ENCODE assay signal across 1 cellular context in the genomic region with DNA sequence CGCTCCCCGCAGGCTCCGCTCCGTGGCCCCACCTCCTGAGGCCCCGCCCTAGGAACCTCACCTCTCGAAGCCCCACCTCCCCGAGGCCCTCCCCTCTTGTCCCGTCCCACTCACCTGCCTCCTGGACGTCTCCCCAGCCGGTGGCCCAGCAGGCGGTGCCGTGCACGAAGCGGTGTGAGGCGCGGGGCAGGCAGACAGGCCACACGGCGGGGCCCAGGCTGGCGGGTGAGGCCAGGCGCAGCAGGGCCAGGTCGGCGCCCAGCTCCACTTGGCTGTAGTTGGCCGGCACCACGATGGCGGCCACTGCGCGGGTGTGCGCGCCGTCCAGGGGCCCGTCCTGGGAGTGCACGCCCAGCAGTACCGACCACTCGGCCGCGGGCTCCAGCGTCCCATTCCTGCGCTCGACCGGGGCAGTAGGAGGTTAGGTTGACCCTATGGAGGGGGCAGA.
A peak's percentile ranks its signal among the peaks of the same experiment; 100 is the strongest.
TF ChIP-seq lines count a peak whose summit lies in the region.

No MANE protein-coding gene starts in this region.

TF ChIP-seq in K562, 482 proteins besides CTCF, POLR2A, EP300 and RAD21 (continues in another document):
- no peak for TF ChIP-seq TCFL5 (CRISPR knock-in tag; conservative IDR thresholded peaks at IDR 0.05)
- 0 out of 2 replicates have a peak, but pooled peaks have one; percentile 22 for TF ChIP-seq KLF1 (tag; IDR thresholded peaks at IDR 0.05)
- no peak for TF ChIP-seq NCOA4 (IDR thresholded peaks at IDR 0.05; ENCODE audit: partially characterized antibody)
- TF ChIP-seq, protein P1, sequence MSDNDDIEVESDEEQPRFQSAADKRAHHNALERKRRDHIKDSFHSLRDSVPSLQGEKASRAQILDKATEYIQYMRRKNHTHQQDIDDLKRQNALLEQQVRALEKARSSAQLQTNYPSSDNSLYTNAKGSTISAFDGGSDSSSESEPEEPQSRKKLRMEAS (CRISPR knock-in tag; IDR thresholded peaks at IDR 0.05), result peak; percentile 77; the same call in 1 of the 2 replicates
- TF ChIP-seq ZNF197 (CRISPR knock-in tag; IDR thresholded peaks at IDR 0.05; ENCODE audit: low read depth), result no peak
- TF ChIP-seq ZNF124 (CRISPR knock-in tag; IDR thresholded peaks at IDR 0.05), result no peak
- TF ChIP-seq, protein P2, sequence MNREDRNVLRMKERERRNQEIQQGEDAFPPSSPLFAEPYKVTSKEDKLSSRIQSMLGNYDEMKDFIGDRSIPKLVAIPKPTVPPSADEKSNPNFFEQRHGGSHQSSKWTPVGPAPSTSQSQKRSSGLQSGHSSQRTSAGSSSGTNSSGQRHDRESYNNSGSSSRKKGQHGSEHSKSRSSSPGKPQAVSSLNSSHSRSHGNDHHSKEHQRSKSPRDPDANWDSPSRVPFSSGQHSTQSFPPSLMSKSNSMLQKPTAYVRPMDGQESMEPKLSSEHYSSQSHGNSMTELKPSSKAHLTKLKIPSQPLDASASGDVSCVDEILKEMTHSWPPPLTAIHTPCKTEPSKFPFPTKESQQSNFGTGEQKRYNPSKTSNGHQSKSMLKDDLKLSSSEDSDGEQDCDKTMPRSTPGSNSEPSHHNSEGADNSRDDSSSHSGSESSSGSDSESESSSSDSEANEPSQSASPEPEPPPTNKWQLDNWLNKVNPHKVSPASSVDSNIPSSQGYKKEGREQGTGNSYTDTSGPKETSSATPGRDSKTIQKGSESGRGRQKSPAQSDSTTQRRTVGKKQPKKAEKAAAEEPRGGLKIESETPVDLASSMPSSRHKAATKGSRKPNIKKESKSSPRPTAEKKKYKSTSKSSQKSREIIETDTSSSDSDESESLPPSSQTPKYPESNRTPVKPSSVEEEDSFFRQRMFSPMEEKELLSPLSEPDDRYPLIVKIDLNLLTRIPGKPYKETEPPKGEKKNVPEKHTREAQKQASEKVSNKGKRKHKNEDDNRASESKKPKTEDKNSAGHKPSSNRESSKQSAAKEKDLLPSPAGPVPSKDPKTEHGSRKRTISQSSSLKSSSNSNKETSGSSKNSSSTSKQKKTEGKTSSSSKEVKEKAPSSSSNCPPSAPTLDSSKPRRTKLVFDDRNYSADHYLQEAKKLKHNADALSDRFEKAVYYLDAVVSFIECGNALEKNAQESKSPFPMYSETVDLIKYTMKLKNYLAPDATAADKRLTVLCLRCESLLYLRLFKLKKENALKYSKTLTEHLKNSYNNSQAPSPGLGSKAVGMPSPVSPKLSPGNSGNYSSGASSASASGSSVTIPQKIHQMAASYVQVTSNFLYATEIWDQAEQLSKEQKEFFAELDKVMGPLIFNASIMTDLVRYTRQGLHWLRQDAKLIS (CRISPR knock-in tag; IDR thresholded peaks at IDR 0.05), result no peak
- TF ChIP-seq MIER1 (IDR thresholded peaks at IDR 0.05; ENCODE audit: low read depth), result no peak
- no peak for TF ChIP-seq CBFA2T2 (conservative IDR thresholded peaks at IDR 0.05)
- TF ChIP-seq, protein P3, sequence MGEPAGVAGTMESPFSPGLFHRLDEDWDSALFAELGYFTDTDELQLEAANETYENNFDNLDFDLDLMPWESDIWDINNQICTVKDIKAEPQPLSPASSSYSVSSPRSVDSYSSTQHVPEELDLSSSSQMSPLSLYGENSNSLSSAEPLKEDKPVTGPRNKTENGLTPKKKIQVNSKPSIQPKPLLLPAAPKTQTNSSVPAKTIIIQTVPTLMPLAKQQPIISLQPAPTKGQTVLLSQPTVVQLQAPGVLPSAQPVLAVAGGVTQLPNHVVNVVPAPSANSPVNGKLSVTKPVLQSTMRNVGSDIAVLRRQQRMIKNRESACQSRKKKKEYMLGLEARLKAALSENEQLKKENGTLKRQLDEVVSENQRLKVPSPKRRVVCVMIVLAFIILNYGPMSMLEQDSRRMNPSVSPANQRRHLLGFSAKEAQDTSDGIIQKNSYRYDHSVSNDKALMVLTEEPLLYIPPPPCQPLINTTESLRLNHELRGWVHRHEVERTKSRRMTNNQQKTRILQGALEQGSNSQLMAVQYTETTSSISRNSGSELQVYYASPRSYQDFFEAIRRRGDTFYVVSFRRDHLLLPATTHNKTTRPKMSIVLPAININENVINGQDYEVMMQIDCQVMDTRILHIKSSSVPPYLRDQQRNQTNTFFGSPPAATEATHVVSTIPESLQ (CRISPR knock-in tag; IDR thresholded peaks at IDR 0.05), result no peak
- TF ChIP-seq, protein P4, sequence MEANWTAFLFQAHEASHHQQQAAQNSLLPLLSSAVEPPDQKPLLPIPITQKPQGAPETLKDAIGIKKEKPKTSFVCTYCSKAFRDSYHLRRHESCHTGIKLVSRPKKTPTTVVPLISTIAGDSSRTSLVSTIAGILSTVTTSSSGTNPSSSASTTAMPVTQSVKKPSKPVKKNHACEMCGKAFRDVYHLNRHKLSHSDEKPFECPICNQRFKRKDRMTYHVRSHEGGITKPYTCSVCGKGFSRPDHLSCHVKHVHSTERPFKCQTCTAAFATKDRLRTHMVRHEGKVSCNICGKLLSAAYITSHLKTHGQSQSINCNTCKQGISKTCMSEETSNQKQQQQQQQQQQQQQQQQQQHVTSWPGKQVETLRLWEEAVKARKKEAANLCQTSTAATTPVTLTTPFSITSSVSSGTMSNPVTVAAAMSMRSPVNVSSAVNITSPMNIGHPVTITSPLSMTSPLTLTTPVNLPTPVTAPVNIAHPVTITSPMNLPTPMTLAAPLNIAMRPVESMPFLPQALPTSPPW (CRISPR knock-in tag; IDR thresholded peaks at IDR 0.05), result peak; percentile 24; the same call in 1 of the 2 replicates
- TF ChIP-seq NCOA6 (IDR thresholded peaks at IDR 0.05), result peak; percentile 92
- TF ChIP-seq, protein P5, sequence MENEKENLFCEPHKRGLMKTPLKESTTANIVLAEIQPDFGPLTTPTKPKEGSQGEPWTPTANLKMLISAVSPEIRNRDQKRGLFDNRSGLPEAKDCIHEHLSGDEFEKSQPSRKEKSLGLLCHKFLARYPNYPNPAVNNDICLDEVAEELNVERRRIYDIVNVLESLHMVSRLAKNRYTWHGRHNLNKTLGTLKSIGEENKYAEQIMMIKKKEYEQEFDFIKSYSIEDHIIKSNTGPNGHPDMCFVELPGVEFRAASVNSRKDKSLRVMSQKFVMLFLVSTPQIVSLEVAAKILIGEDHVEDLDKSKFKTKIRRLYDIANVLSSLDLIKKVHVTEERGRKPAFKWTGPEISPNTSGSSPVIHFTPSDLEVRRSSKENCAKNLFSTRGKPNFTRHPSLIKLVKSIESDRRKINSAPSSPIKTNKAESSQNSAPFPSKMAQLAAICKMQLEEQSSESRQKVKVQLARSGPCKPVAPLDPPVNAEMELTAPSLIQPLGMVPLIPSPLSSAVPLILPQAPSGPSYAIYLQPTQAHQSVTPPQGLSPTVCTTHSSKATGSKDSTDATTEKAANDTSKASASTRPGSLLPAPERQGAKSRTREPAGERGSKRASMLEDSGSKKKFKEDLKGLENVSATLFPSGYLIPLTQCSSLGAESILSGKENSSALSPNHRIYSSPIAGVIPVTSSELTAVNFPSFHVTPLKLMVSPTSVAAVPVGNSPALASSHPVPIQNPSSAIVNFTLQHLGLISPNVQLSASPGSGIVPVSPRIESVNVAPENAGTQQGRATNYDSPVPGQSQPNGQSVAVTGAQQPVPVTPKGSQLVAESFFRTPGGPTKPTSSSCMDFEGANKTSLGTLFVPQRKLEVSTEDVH (IDR thresholded peaks at IDR 0.05; ENCODE audit: low read depth, partially characterized antibody), result no peak
- no peak for TF ChIP-seq ZKSCAN1 (IDR thresholded peaks at IDR 0.05; ENCODE audit: low read depth, low read length)
- peak; percentile 50; the same call in 1 of the 2 replicates for TF ChIP-seq POLR2G (IDR thresholded peaks at IDR 0.05; ENCODE audit: low read depth, low read length)
- TF ChIP-seq, protein P6, sequence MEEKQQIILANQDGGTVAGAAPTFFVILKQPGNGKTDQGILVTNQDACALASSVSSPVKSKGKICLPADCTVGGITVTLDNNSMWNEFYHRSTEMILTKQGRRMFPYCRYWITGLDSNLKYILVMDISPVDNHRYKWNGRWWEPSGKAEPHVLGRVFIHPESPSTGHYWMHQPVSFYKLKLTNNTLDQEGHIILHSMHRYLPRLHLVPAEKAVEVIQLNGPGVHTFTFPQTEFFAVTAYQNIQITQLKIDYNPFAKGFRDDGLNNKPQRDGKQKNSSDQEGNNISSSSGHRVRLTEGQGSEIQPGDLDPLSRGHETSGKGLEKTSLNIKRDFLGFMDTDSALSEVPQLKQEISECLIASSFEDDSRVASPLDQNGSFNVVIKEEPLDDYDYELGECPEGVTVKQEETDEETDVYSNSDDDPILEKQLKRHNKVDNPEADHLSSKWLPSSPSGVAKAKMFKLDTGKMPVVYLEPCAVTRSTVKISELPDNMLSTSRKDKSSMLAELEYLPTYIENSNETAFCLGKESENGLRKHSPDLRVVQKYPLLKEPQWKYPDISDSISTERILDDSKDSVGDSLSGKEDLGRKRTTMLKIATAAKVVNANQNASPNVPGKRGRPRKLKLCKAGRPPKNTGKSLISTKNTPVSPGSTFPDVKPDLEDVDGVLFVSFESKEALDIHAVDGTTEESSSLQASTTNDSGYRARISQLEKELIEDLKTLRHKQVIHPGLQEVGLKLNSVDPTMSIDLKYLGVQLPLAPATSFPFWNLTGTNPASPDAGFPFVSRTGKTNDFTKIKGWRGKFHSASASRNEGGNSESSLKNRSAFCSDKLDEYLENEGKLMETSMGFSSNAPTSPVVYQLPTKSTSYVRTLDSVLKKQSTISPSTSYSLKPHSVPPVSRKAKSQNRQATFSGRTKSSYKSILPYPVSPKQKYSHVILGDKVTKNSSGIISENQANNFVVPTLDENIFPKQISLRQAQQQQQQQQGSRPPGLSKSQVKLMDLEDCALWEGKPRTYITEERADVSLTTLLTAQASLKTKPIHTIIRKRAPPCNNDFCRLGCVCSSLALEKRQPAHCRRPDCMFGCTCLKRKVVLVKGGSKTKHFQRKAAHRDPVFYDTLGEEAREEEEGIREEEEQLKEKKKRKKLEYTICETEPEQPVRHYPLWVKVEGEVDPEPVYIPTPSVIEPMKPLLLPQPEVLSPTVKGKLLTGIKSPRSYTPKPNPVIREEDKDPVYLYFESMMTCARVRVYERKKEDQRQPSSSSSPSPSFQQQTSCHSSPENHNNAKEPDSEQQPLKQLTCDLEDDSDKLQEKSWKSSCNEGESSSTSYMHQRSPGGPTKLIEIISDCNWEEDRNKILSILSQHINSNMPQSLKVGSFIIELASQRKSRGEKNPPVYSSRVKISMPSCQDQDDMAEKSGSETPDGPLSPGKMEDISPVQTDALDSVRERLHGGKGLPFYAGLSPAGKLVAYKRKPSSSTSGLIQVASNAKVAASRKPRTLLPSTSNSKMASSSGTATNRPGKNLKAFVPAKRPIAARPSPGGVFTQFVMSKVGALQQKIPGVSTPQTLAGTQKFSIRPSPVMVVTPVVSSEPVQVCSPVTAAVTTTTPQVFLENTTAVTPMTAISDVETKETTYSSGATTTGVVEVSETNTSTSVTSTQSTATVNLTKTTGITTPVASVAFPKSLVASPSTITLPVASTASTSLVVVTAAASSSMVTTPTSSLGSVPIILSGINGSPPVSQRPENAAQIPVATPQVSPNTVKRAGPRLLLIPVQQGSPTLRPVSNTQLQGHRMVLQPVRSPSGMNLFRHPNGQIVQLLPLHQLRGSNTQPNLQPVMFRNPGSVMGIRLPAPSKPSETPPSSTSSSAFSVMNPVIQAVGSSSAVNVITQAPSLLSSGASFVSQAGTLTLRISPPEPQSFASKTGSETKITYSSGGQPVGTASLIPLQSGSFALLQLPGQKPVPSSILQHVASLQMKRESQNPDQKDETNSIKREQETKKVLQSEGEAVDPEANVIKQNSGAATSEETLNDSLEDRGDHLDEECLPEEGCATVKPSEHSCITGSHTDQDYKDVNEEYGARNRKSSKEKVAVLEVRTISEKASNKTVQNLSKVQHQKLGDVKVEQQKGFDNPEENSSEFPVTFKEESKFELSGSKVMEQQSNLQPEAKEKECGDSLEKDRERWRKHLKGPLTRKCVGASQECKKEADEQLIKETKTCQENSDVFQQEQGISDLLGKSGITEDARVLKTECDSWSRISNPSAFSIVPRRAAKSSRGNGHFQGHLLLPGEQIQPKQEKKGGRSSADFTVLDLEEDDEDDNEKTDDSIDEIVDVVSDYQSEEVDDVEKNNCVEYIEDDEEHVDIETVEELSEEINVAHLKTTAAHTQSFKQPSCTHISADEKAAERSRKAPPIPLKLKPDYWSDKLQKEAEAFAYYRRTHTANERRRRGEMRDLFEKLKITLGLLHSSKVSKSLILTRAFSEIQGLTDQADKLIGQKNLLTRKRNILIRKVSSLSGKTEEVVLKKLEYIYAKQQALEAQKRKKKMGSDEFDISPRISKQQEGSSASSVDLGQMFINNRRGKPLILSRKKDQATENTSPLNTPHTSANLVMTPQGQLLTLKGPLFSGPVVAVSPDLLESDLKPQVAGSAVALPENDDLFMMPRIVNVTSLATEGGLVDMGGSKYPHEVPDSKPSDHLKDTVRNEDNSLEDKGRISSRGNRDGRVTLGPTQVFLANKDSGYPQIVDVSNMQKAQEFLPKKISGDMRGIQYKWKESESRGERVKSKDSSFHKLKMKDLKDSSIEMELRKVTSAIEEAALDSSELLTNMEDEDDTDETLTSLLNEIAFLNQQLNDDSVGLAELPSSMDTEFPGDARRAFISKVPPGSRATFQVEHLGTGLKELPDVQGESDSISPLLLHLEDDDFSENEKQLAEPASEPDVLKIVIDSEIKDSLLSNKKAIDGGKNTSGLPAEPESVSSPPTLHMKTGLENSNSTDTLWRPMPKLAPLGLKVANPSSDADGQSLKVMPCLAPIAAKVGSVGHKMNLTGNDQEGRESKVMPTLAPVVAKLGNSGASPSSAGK (IDR thresholded peaks at IDR 0.05), result peak; percentile 63
- peak; percentile 59 for TF ChIP-seq ZFX (CRISPR knock-in tag; IDR thresholded peaks at IDR 0.05)
- TF ChIP-seq RB1 (IDR thresholded peaks at IDR 0.05; ENCODE audit: low read depth), result peak; percentile 63; the same call in 1 of the 2 replicates
- TF ChIP-seq SMAD3 (CRISPR knock-in tag; conservative IDR thresholded peaks at IDR 0.05), result no peak
- no peak for TF ChIP-seq CBFA2T3 (IDR thresholded peaks at IDR 0.05)
- TF ChIP-seq TRIM24 (IDR thresholded peaks at IDR 0.05), result peak in 1 of 2 experiments; percentile 47; a peak in 1 of 4 replicates
- TF ChIP-seq MAFF (IDR thresholded peaks at IDR 0.05; ENCODE audit: low read length), result no peak
- TF ChIP-seq ARNT (IDR thresholded peaks at IDR 0.05), result no peak
- TF ChIP-seq NRF1 (conservative IDR thresholded peaks at IDR 0.05 in 1 of 2, IDR thresholded peaks at IDR 0.05 in 1 of 2), result peak; percentile 62 to 67
- no peak for TF ChIP-seq MED1 (CRISPR knock-in tag; IDR thresholded peaks at IDR 0.05; ENCODE audit: borderline replicate concordance)
- peak; percentile 76 for TF ChIP-seq NFIC (IDR thresholded peaks at IDR 0.05)
- TF ChIP-seq, protein P7, sequence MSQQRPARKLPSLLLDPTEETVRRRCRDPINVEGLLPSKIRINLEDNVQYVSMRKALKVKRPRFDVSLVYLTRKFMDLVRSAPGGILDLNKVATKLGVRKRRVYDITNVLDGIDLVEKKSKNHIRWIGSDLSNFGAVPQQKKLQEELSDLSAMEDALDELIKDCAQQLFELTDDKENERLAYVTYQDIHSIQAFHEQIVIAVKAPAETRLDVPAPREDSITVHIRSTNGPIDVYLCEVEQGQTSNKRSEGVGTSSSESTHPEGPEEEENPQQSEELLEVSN (IDR thresholded peaks at IDR 0.05; ENCODE audit: borderline replicate concordance in 1 of 2, extremely low read depth in 1 of 2, insufficient read depth in 1 of 2, insufficient read length in 1 of 2, low read depth in 1 of 2, low read length in 1 of 2, poor library complexity in 1 of 2, severe bottlenecking in 1 of 2), result peak; percentile 31 to 76
